8 cellular contexts compared by ENCODE assay signal in the genomic region with DNA sequence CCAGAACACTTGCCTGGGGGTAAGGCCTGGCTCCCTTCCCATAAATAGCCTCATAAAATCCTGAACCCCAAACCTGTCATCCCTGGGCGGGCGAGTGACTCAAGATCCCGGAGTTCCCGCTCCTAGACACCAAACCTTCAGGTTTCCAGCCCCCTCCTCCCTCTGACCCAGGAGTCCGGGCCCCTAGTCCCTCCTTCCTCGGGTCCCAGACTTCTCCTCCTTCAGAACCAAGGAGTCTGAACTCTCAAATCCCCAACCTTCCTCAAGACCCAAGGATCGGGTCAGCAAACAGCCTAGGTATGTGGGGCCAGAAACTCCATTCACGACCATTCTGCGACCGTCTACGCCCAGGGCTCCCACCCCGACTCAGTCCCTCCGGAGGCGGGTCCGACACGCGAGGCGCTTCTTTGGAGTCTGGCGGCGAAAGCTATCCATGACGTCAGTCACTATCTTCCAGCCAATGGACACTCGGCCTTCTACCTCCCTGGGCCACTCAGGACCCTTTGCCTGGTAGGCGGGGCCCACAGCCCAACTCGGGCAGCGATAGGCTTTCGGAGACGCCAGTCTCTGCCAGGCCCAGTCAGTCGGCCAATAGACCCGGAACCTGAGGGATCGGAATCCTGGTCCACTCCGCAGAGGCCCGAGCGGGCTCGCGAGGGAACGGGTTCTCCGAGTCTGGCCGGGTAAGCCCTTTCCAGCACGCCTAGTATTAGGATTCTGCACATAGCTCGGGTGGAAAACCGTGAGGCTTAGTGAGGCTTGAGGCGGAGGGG. TPM values are rescaled to one million over a fixed set of nuclear protein-coding genes. Genes with fewer than 3 reads are reported as not detected.
DNase-seq lines count a peak whose midpoint lies in the region; ATAC-seq, FAIRE-seq and TF ChIP-seq lines count a peak whose summit lies in the region.

No MANE protein-coding gene starts in this region.

- FAIRE-seq in astrocyte (lab: Jason Lieb, UNC), result peak; percentile 94
- peak; percentile 78 for FAIRE-seq in urothelium cell line (lab: Jason Lieb, UNC)

- H3K27ac Mint-ChIP-seq in T-helper 2 cell treated with Interferon-gamma antibody and Interleukin-4, amounts not matched to agents 5 μg/mL and 100 μg/mL, for 36 hours, result peak overlapping the region; percentile 90
- peak overlapping the region; percentile 59 for H3K27ac Mint-ChIP-seq in astrocyte (ENCODE audit: unreplicated experiment)

- WGBS in right cardiac atrium, result 1% methylated on average over 42 of the region's 42 CpGs
- whole genome bisulfite sequencing in psoas muscle, 3 donors, result 1 to 2% (median 2%) methylated on average over 42 of the region's 42 CpGs

- H4K20me1 ChIP-seq in astrocyte (ENCODE audit: insufficient read depth, low read length), result peaks cover 8% of the 10 kb centered on the region

- peaks cover 6% of the 10 kb centered on the region for H3K27me3 Mint-ChIP-seq in T-helper 2 cell treated with Interferon-gamma antibody and Interleukin-4, amounts not matched to agents 5 μg/mL and 100 μg/mL, for 36 hours (ENCODE audit: low read depth)
- peaks cover 7% of the 10 kb centered on the region for H3K27me3 Mint-ChIP-seq in astrocyte (ENCODE audit: low read depth, unreplicated experiment)

- peak overlapping the region; percentile 91 for H3K4me2 ChIP-seq in astrocyte (ENCODE audit: low read length)

- peaks cover 3% of the 10 kb centered on the region for H3K79me2 ChIP-seq in astrocyte (ENCODE audit: insufficient read depth, low read length)

- TF ChIP-seq CTCF in astrocyte (IDR thresholded peaks at IDR 0.05; ENCODE audit: insufficient read depth, low read depth, low read length) (no peak), psoas muscle (IDR thresholded peaks at IDR 0.05) (no peak)

- peak overlapping the region; percentile 86 for H3K4me3 Mint-ChIP-seq in T-helper 2 cell treated with Interferon-gamma antibody and Interleukin-4, amounts not matched to agents 5 μg/mL and 100 μg/mL, for 36 hours
- H3K4me3 Mint-ChIP-seq in astrocyte (ENCODE audit: unreplicated experiment), result peak overlapping the region; percentile 92

- H3K36me3 ChIP-seq in astrocyte (ENCODE audit: insufficient read depth, low read length), result no peaks in the 10 kb centered on the region
- no peaks in the 10 kb centered on the region for H3K36me3 ChIP-seq in psoas muscle (ENCODE audit: insufficient read depth in 1 of 2, low read depth in 1 of 2)

- DNase-seq in NCI-H187 treated with DMSO at 0.1 percent for 48 hours (lab: John Stamatoyannopoulos, UW), result peak; percentile 84
- peak; percentile 98 for DNase-seq in T-helper 2 cell treated with Interferon-gamma antibody and Interleukin-4, amounts not matched to agents 5 μg/mL and 100 μg/mL, for 36 hours (ENCODE audit: low spot score)
- DNase-seq in astrocyte (ENCODE audit: low read depth), result peak; percentile 98
- peak; percentile 98 to 100 (median 99) for DNase-seq in right cardiac atrium
- peak; percentile 98 to 99 for DNase-seq in psoas muscle
- DNase-seq in urothelium cell line (ENCODE audit: low spot score), result peak; percentile 100

- H3K27ac ChIP-seq in astrocyte (ENCODE audit: low read depth, low read length), result peak overlapping the region; percentile 75
- peak overlapping the region; percentile 66 for H3K27ac ChIP-seq in right cardiac atrium (ENCODE audit: low read length)
- peak overlapping the region; percentile 71 for H3K27ac ChIP-seq in psoas muscle

- H3K4me3 ChIP-seq in astrocyte (ENCODE audit: insufficient read depth, low read depth, low read length), result peak overlapping the region; percentile 71
- peak overlapping the region; percentile 73 for H3K4me3 ChIP-seq in right cardiac atrium (ENCODE audit: low read length)
- H3K4me3 ChIP-seq in psoas muscle, result peak overlapping the region; percentile 77

- H3K4me1 ChIP-seq in astrocyte (ENCODE audit: insufficient read depth, low read length) (peaks cover 11% of the 10 kb centered on the region), right cardiac atrium (ENCODE audit: control insufficient read depth, insufficient read depth, low read length) (peaks cover 5% of the 10 kb centered on the region), psoas muscle (peaks cover 15% of the 10 kb centered on the region)

- H2AFZ ChIP-seq in astrocyte (ENCODE audit: low read depth, low read length), result peak overlapping the region; percentile 93

- H3K9me3 ChIP-seq in astrocyte (ENCODE audit: insufficient read depth, low read depth, low read length) (no peaks in the 10 kb centered on the region), right cardiac atrium (ENCODE audit: control insufficient read depth, low read length) (no peaks in the 10 kb centered on the region), psoas muscle (no peaks in the 10 kb centered on the region)

- ATAC-seq in GM18498 (IDR thresholded peaks at IDR 0.05; ENCODE audit: unreplicated experiment) (peak; percentile 99), HG02938 (IDR thresholded peaks at IDR 0.05; ENCODE audit: unreplicated experiment) (peak; percentile 92), right cardiac atrium (peak; percentile 97 to 98), psoas muscle (peak; percentile 98)

- peaks cover 33% of the 10 kb centered on the region for H3K4me1 Mint-ChIP-seq in T-helper 2 cell treated with Interferon-gamma antibody and Interleukin-4, amounts not matched to agents 5 μg/mL and 100 μg/mL, for 36 hours (ENCODE audit: low read depth)
- peaks cover 10% of the 10 kb centered on the region for H3K4me1 Mint-ChIP-seq in astrocyte (ENCODE audit: low read depth, unreplicated experiment)

- intact Hi-C loops in right cardiac atrium (cut with DNase I), result loop anchor here in 1 of 4 donors (10.0 kb wide), 1 partner anchor 262 kb away; a partner anchor contains a TSS
- intact Hi-C loops in psoas muscle (cut with DNase I), result loop anchor here in 1 of 2 donors (10.0 kb wide), 1 partner anchor 262 kb away; a partner anchor contains a TSS

- H3K9ac ChIP-seq in astrocyte (ENCODE audit: low read length), result peak overlapping the region; percentile 84

- H3K27me3 ChIP-seq in astrocyte (ENCODE audit: insufficient read depth, low read length) (no peaks in the 10 kb centered on the region), right cardiac atrium (ENCODE audit: control insufficient read depth, insufficient read depth) (no peaks in the 10 kb centered on the region), psoas muscle (ENCODE audit: insufficient read depth in 3 of 3, low read length in 2 of 3) (no peaks in the 10 kb centered on the region)

- no peaks in the 10 kb centered on the region for H3K9me3 Mint-ChIP-seq in T-helper 2 cell treated with Interferon-gamma antibody and Interleukin-4, amounts not matched to agents 5 μg/mL and 100 μg/mL, for 36 hours
- H3K9me3 Mint-ChIP-seq in astrocyte (ENCODE audit: unreplicated experiment), result no peaks in the 10 kb centered on the region

- peaks cover 1% of the 10 kb centered on the region for H3K36me3 Mint-ChIP-seq in T-helper 2 cell treated with Interferon-gamma antibody and Interleukin-4, amounts not matched to agents 5 μg/mL and 100 μg/mL, for 36 hours (ENCODE audit: low read depth)
- H3K36me3 Mint-ChIP-seq in astrocyte (ENCODE audit: low read depth, unreplicated experiment), result peaks cover 1% of the 10 kb centered on the region

RNA-seq across cellular contexts. Expression of a gene that starts 6.6 kb away (rescaled TPM):
- 0.61 and 2.5 TPM in 2 replicates for total RNA-seq in astrocyte
- total RNA-seq in right cardiac atrium, result under 1 TPM in 3 of 4 donors, not detected in 1; 0.50 to 0.91 (median 0.66) TPM
- 1.9 TPM for polyA plus RNA-seq in right cardiac atrium
- total RNA-seq in psoas muscle, result not detected
- polyA plus RNA-seq in psoas muscle, result 1 to 10 TPM in 1 of 3 donors, under 1 TPM in 2; 0.24 to 1.0 (median 0.84) TPM

RNA-seq across cellular contexts. Expression of a gene that starts 30.5 kb away (rescaled TPM):
- total RNA-seq in astrocyte (1.3 and 2.0 TPM in 2 replicates), right cardiac atrium (10 to 100 TPM in 2 of 4 donors, 1 to 10 TPM in 2; 9.4 to 44.9 (median 12.3) TPM), psoas muscle (10 to 100 TPM in 2 of 4 donors, 1 to 10 TPM in 2; 5.3 to 27.7 (median 10.5) TPM)
- polyA plus RNA-seq in right cardiac atrium (81.6 TPM), psoas muscle (10 to 100 TPM in 1 of 3 donors, 1 to 10 TPM in 2; 6.4 to 14.2 (median 9.3) TPM)

RNA-seq across cellular contexts. Expression of a gene that starts 46.0 kb away (rescaled TPM):
- total RNA-seq in astrocyte, result not detected in 2 replicates
- total RNA-seq in right cardiac atrium, result not detected
- not detected for polyA plus RNA-seq in right cardiac atrium
- not detected for total RNA-seq in psoas muscle
- polyA plus RNA-seq in psoas muscle, result under 1 TPM in 2 of 3 donors, not detected in 1; 0.05 to 0.11 TPM

Comparison
In these comparisons a context has a peak if more than half of its experiments do, and no peak if none do; other contexts are left out.
1. Peak in every context shown above with its lines: DNase-seq, ATAC-seq, H3K4me3 ChIP-seq and H3K27ac ChIP-seq.